ENCODE assay signal across 1 cellular context in the genomic region with DNA sequence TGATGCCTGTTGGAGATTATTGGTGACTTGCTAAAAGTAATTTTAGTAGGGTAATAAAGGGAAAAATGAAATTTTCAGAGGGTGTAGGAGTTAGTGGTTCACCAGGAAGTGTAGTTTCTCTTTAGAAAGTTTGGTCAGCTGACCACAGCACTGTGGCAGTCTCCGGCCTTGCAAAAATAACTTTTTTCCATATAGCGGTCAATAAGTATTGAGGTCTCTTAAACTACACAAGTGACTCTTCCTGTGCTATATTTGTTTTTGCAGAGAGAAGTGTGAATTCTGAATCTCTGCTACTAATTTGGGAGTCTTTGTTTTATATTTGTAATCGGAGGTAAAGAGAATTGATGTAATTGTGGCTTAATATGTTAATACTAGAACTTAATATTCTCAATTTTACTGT.
TF ChIP-seq lines count a peak whose summit lies in the region.

No MANE protein-coding gene starts in this region.

TF ChIP-seq in GM12878, 131 proteins besides CTCF, POLR2A, EP300 and RAD21 (continued from another document and continues in another):
- TF ChIP-seq MTA3 (IDR thresholded peaks at IDR 0.05; ENCODE audit: borderline replicate concordance, low read length): no peak
- no peak for TF ChIP-seq TAF1 (IDR thresholded peaks at IDR 0.05; ENCODE audit: borderline replicate concordance, low read depth, low read length)
- TF ChIP-seq RAD51 (IDR thresholded peaks at IDR 0.05): peak; percentile 88
- no peak for TF ChIP-seq PBX3 (IDR thresholded peaks at IDR 0.05; ENCODE audit: insufficient replicate concordance, low read depth, low read length)
- no peak for TF ChIP-seq E4F1 (IDR thresholded peaks at IDR 0.05; ENCODE audit: borderline replicate concordance, partially characterized antibody)
- no peak for TF ChIP-seq HDGF (IDR thresholded peaks at IDR 0.05)
- TF ChIP-seq BCLAF1 (IDR thresholded peaks at IDR 0.05): no peak
- no peak for TF ChIP-seq POLR2AphosphoS2 (IDR thresholded peaks at IDR 0.05; ENCODE audit: low read depth, low read length)
- TF ChIP-seq WRNIP1 (IDR thresholded peaks at IDR 0.05; ENCODE audit: borderline replicate concordance, low read depth, low read length): no peak
- TF ChIP-seq TCF7 (IDR thresholded peaks at IDR 0.05; ENCODE audit: borderline replicate concordance): no peak
- no peak for TF ChIP-seq JUNB (IDR thresholded peaks at IDR 0.05)
- no peak for TF ChIP-seq SIN3A (IDR thresholded peaks at IDR 0.05; ENCODE audit: low read depth, low read length)
- no peak for TF ChIP-seq ZBTB33 (IDR thresholded peaks at IDR 0.05)
- TF ChIP-seq ELK1 (IDR thresholded peaks at IDR 0.05; ENCODE audit: low read depth, low read length): no peak
- TF ChIP-seq PAX8 (IDR thresholded peaks at IDR 0.05): no peak
- TF ChIP-seq CBFB (IDR thresholded peaks at IDR 0.05; ENCODE audit: low read depth): no peak; the same call in 1 of the 2 replicates
- no peak for TF ChIP-seq ZNF24 (IDR thresholded peaks at IDR 0.05)
- TF ChIP-seq ETV6 (conservative IDR thresholded peaks at IDR 0.05 in 1 of 2, IDR thresholded peaks at IDR 0.05 in 1 of 2; ENCODE audit: borderline replicate concordance in 1 of 2, low read depth in 1 of 2): no peak; a peak in 1 of 4 replicates
- no peak for TF ChIP-seq KLF5 (IDR thresholded peaks at IDR 0.05; ENCODE audit: partially characterized antibody)
- TF ChIP-seq DPF2 (IDR thresholded peaks at IDR 0.05): no peak
- TF ChIP-seq MEF2A (IDR thresholded peaks at IDR 0.05; ENCODE audit: insufficient read depth, low read depth, low read length): peak; percentile 95
- TF ChIP-seq NBN (IDR thresholded peaks at IDR 0.05): no peak
- no peak for TF ChIP-seq IRF3 (IDR thresholded peaks at IDR 0.05)
- TF ChIP-seq YY1 (IDR thresholded peaks at IDR 0.05; ENCODE audit: low read depth, low read length): no peak
- TF ChIP-seq CEBPB (IDR thresholded peaks at IDR 0.05; ENCODE audit: borderline replicate concordance in 1 of 2, low read depth in 2 of 2, low read length in 2 of 2): no peak
- TF ChIP-seq, protein P1, sequence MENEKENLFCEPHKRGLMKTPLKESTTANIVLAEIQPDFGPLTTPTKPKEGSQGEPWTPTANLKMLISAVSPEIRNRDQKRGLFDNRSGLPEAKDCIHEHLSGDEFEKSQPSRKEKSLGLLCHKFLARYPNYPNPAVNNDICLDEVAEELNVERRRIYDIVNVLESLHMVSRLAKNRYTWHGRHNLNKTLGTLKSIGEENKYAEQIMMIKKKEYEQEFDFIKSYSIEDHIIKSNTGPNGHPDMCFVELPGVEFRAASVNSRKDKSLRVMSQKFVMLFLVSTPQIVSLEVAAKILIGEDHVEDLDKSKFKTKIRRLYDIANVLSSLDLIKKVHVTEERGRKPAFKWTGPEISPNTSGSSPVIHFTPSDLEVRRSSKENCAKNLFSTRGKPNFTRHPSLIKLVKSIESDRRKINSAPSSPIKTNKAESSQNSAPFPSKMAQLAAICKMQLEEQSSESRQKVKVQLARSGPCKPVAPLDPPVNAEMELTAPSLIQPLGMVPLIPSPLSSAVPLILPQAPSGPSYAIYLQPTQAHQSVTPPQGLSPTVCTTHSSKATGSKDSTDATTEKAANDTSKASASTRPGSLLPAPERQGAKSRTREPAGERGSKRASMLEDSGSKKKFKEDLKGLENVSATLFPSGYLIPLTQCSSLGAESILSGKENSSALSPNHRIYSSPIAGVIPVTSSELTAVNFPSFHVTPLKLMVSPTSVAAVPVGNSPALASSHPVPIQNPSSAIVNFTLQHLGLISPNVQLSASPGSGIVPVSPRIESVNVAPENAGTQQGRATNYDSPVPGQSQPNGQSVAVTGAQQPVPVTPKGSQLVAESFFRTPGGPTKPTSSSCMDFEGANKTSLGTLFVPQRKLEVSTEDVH (IDR thresholded peaks at IDR 0.05; ENCODE audit: low read depth, partially characterized antibody): no peak
- no peak for TF ChIP-seq NR2C1 (IDR thresholded peaks at IDR 0.05)
- TF ChIP-seq ZBED1 (IDR thresholded peaks at IDR 0.05; ENCODE audit: borderline replicate concordance): no peak
- TF ChIP-seq LARP7 (IDR thresholded peaks at IDR 0.05): no peak
- TF ChIP-seq, protein P2, sequence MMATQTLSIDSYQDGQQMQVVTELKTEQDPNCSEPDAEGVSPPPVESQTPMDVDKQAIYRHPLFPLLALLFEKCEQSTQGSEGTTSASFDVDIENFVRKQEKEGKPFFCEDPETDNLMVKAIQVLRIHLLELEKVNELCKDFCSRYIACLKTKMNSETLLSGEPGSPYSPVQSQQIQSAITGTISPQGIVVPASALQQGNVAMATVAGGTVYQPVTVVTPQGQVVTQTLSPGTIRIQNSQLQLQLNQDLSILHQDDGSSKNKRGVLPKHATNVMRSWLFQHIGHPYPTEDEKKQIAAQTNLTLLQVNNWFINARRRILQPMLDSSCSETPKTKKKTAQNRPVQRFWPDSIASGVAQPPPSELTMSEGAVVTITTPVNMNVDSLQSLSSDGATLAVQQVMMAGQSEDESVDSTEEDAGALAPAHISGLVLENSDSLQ (IDR thresholded peaks at IDR 0.05): no peak
- no peak for TF ChIP-seq MYC (IDR thresholded peaks at IDR 0.05; ENCODE audit: insufficient read depth, insufficient read length, insufficient replicate concordance, low read length, severe bottlenecking)
- TF ChIP-seq ASH2L (IDR thresholded peaks at IDR 0.05; ENCODE audit: borderline replicate concordance, low read depth): no peak
- TF ChIP-seq CHD4 (IDR thresholded peaks at IDR 0.05): no peak
- TF ChIP-seq ZBTB40 (IDR thresholded peaks at IDR 0.05; ENCODE audit: borderline replicate concordance): no peak
